35 cellular contexts compared by ENCODE assay signal in the genomic region with DNA sequence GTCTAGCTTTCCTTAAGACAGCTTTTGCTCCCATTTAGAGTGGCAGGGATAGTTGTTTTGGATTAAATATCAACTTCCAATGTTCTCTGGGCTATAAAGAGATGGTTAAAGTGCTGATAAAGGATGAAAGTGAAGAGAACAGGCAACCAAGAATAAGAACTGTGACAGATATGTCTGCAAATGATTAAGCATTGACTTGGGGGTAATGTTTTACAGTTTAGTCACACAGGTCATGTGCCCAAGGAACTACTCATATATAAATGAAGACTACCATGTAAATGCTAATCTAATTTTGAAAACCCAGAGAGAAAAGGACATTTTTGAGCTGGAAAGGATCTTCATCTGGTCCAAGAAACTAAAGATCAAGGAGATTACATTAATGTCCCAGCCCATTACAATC. TPM values are rescaled to one million over a fixed set of nuclear protein-coding genes. Genes with fewer than 3 reads are reported as not detected.
"Had no signal": no experiment of that assay in that cellular context is flagged by ENCODE, and none has a peak within 500 bp of the region (broad histone marks: within the 10 kb centered on the region; RNA-seq: fewer than 3 reads in every experiment).

No MANE protein-coding gene starts in this region.

- H3K4me1 ChIP-seq: ascending aorta, breast epithelium, esophagus muscularis mucosa, foreskin keratinocyte, gastrocnemius medialis, heart left ventricle had no signal

- H3K36me3 ChIP-seq: ascending aorta, breast epithelium, esophagus muscularis mucosa, gastrocnemius medialis, heart left ventricle had no signal

- H3K27ac ChIP-seq: ascending aorta, breast epithelium, coronary artery, dorsolateral prefrontal cortex, esophagus muscularis mucosa, foreskin keratinocyte, gastrocnemius medialis, heart left ventricle had no signal

- ATAC-seq: activated CD4-positive, alpha-beta T cell treated with anti-CD3 and anti-CD28 coated beads for 36 hours; activated CD8-positive, alpha-beta memory T cell treated with anti-CD3 and anti-CD28 coated beads, Interleukin-2, amount 10 ng/mL, durations not matched to agents 7 days and 5 days; activated CD8-positive, alpha-beta T cell treated with anti-CD3 and anti-CD28 coated beads, Interleukin-2, amount 10 ng/mL, durations not matched to agents 7 days and 5 days; activated naive CD4-positive, alpha-beta T cell treated with anti-CD3 and anti-CD28 coated beads, Interleukin-2, amount 50 U/mL, for 72 hours; foreskin keratinocyte; gastrocnemius medialis; heart left ventricle had no signal

- DNase-seq: activated CD4-positive, alpha-beta memory T cell treated with anti-CD3 and anti-CD28 coated beads for 36 hours; activated CD4-positive, alpha-beta T cell treated with anti-CD3 and anti-CD28 coated beads for 36 hours; activated CD4-positive, alpha-beta T cell treated with anti-CD3 and anti-CD28 coated beads, Interleukin-2, amount 10 ng/mL, durations not matched to agents 24 days and 14 days; activated CD4-positive, CD25-positive, alpha-beta regulatory T cell; activated CD4-positive, CD25-positive, alpha-beta regulatory T cell treated with anti-CD3 and anti-CD28 coated beads, Interleukin-2, amount 50 U/mL, for 72 hours; activated CD8-positive, alpha-beta memory T cell treated with anti-CD3 and anti-CD28 coated beads, Interleukin-2, amount 10 ng/mL, durations not matched to agents 7 days and 5 days; activated CD8-positive, alpha-beta memory T cell treated with anti-CD3 and anti-CD28 coated beads, Interleukin-2, amount 50 U/mL, for 4 hours; activated CD8-positive, alpha-beta T cell treated with anti-CD3 and anti-CD28 coated beads, Interleukin-2, amount 10 ng/mL, durations not matched to agents 7 days and 5 days; activated gamma-delta T cell; activated naive CD4-positive, alpha-beta T cell; activated naive CD4-positive, alpha-beta T cell treated with anti-CD3 and anti-CD28 coated beads, Interleukin-2, amount 10 ng/mL, durations not matched to agents 7 days and 5 days; activated naive CD8-positive, alpha-beta T cell treated with anti-CD3 and anti-CD28 coated beads, Interleukin-2, amount 10 ng/mL, durations not matched to agents 7 days and 5 days; activated T-cell treated with anti-CD3 and anti-CD28 coated beads, Interleukin-2, amount 50 U/mL, for 1 hour; activated T-cell treated with anti-CD3 and anti-CD28 coated beads, Interleukin-2, amount 50 U/mL, for 48 hours; dorsolateral prefrontal cortex; effector memory CD4-positive, alpha-beta T cell; endodermal cell; erythroblast; foreskin keratinocyte; gastrocnemius medialis; glutamatergic neuron; heart left ventricle; T-helper 2 cell had no signal

- H3K27me3 ChIP-seq: ascending aorta, breast epithelium, esophagus muscularis mucosa, foreskin keratinocyte, gastrocnemius medialis had no signal

- H3K4me3 ChIP-seq: ascending aorta, breast epithelium, coronary artery, dorsolateral prefrontal cortex, esophagus muscularis mucosa, gastrocnemius medialis, heart left ventricle had no signal

- H3K9me3 ChIP-seq: gastrocnemius medialis had no signal

RNA-seq across cellular contexts. Expression of gene GPR119, which starts 58.4 kb away (rescaled TPM):
- total RNA-seq: activated CD4-positive, alpha-beta memory T cell treated with anti-CD3 and anti-CD28 coated beads for 36 hours; activated CD4-positive, alpha-beta T cell treated with anti-CD3 and anti-CD28 coated beads for 36 hours; activated CD4-positive, alpha-beta T cell treated with anti-CD3 and anti-CD28 coated beads, Interleukin-2, amount 10 ng/mL, durations not matched to agents 24 days and 14 days; activated CD8-positive, alpha-beta memory T cell treated with anti-CD3 and anti-CD28 coated beads for 36 hours; activated CD8-positive, alpha-beta memory T cell treated with anti-CD3 and anti-CD28 coated beads, Interleukin-2, amount 10 ng/mL, durations not matched to agents 7 days and 5 days; activated CD8-positive, alpha-beta T cell treated with anti-CD3 and anti-CD28 coated beads, Interleukin-2, amount 10 ng/mL, durations not matched to agents 7 days and 5 days; activated naive CD4-positive, alpha-beta T cell treated with anti-CD3 and anti-CD28 coated beads, Interleukin-2, amount 50 U/mL, for 72 hours; activated naive CD8-positive, alpha-beta T cell treated with anti-CD3 and anti-CD28 coated beads, Interleukin-2, amount 10 ng/mL, durations not matched to agents 7 days and 5 days; activated T-helper 1 cell treated with anti-CD3 and anti-CD28 coated beads, Interleukin-12 subunit alpha, Interleukin-12 subunit beta, Interleukin-2, Interleukin-4 antibody, amounts not matched to agents 30 ng/mL and 10 ng/mL and 1 ng/mL, durations not matched to agents 14 hours and 24 hours and 36 hours; activated T-helper 2 cell treated with anti-CD3 and anti-CD28 coated beads, Interferon-gamma antibody, Interleukin-2, Interleukin-4, amounts not matched to agents 10 μg/mL and 5 μg/mL and 100 μg/mL, durations not matched to agents 14 hours and 24 hours and 36 hours; ascending aorta; breast epithelium; cardiac septum; cerebellum; dorsolateral prefrontal cortex; endodermal cell; esophagus muscularis mucosa; fibroblast of lung; foreskin keratinocyte; gastrocnemius medialis; heart left ventricle; T-helper 1 cell treated with Interleukin-12 subunit alpha and Interleukin-12 subunit beta and Interleukin-4 antibody, amounts not matched to agents 30 ng/mL and 1 ng/mL, for 36 hours had no signal
